ENCODE assay signal across 25 cellular contexts in genomic region chr17:20825539-20825938, GRCh38.
"Had no signal": no experiment of that assay in that cellular context is flagged by ENCODE, and none has a peak within 500 bp of the region (broad histone marks: within the 10 kb centered on the region; RNA-seq: fewer than 3 reads in every experiment).

No MANE protein-coding gene starts in this region.

- H3K4me3 Mint-ChIP-seq: activated CD4-positive, alpha-beta memory T cell treated with anti-CD3 and anti-CD28 coated beads for 36 hours; activated CD4-positive, alpha-beta T cell treated with anti-CD3 and anti-CD28 coated beads, Interleukin-2, amount 10 ng/mL, durations not matched to agents 24 days and 14 days; activated naive CD4-positive, alpha-beta T cell treated with anti-CD3 and anti-CD28 coated beads, Interleukin-2, amount 10 ng/mL, durations not matched to agents 7 days and 5 days; activated naive CD8-positive, alpha-beta T cell treated with anti-CD3 and anti-CD28 coated beads, Interleukin-2, amount 10 ng/mL, durations not matched to agents 7 days and 5 days; effector memory CD8-positive, alpha-beta T cell; immature natural killer cell; naive thymus-derived CD8-positive, alpha-beta T cell; neural progenitor cell had no signal

- H3K4me1 Mint-ChIP-seq: activated CD4-positive, alpha-beta T cell treated with anti-CD3 and anti-CD28 coated beads, Interleukin-2, amount 10 ng/mL, durations not matched to agents 24 days and 14 days; activated naive CD4-positive, alpha-beta T cell treated with anti-CD3 and anti-CD28 coated beads, Interleukin-2, amount 10 ng/mL, durations not matched to agents 7 days and 5 days; activated naive CD8-positive, alpha-beta T cell treated with anti-CD3 and anti-CD28 coated beads, Interleukin-2, amount 10 ng/mL, durations not matched to agents 7 days and 5 days; immature natural killer cell; naive thymus-derived CD8-positive, alpha-beta T cell had no signal

- H3K27ac Mint-ChIP-seq: activated CD4-positive, alpha-beta memory T cell treated with anti-CD3 and anti-CD28 coated beads for 36 hours; activated CD4-positive, alpha-beta T cell treated with anti-CD3 and anti-CD28 coated beads, Interleukin-2, amount 10 ng/mL, durations not matched to agents 24 days and 14 days; activated naive CD4-positive, alpha-beta T cell treated with anti-CD3 and anti-CD28 coated beads, Interleukin-2, amount 10 ng/mL, durations not matched to agents 7 days and 5 days; activated naive CD8-positive, alpha-beta T cell treated with anti-CD3 and anti-CD28 coated beads, Interleukin-2, amount 10 ng/mL, durations not matched to agents 7 days and 5 days; effector memory CD8-positive, alpha-beta T cell; immature natural killer cell; naive thymus-derived CD8-positive, alpha-beta T cell; neural progenitor cell had no signal

- H3K36me3 Mint-ChIP-seq: activated CD4-positive, alpha-beta memory T cell treated with anti-CD3 and anti-CD28 coated beads for 36 hours; activated naive CD4-positive, alpha-beta T cell treated with anti-CD3 and anti-CD28 coated beads, Interleukin-2, amount 10 ng/mL, durations not matched to agents 7 days and 5 days; activated naive CD8-positive, alpha-beta T cell treated with anti-CD3 and anti-CD28 coated beads, Interleukin-2, amount 10 ng/mL, durations not matched to agents 7 days and 5 days; naive thymus-derived CD8-positive, alpha-beta T cell; neural progenitor cell had no signal

- ATAC-seq: effector memory CD8-positive, alpha-beta T cell; gastroesophageal sphincter; naive thymus-derived CD8-positive, alpha-beta T cell; psoas muscle had no signal

- DNase-seq: activated CD4-positive, alpha-beta memory T cell treated with anti-CD3 and anti-CD28 coated beads for 36 hours; activated CD4-positive, alpha-beta T cell treated with anti-CD3 and anti-CD28 coated beads, Interleukin-2, amount 10 ng/mL, durations not matched to agents 24 days and 14 days; activated CD4-positive, CD25-positive, alpha-beta regulatory T cell treated with anti-CD3 and anti-CD28 coated beads, Interleukin-2, amount 50 U/mL, for 72 hours; activated CD8-positive, alpha-beta memory T cell treated with anti-CD3 and anti-CD28 coated beads, Interleukin-2, amount 50 U/mL, for 4 hours; activated gamma-delta T cell; activated naive CD4-positive, alpha-beta T cell treated with anti-CD3 and anti-CD28 coated beads, Interleukin-2, amount 10 ng/mL, durations not matched to agents 7 days and 5 days; activated naive CD8-positive, alpha-beta T cell treated with anti-CD3 and anti-CD28 coated beads, Interleukin-2, amount 10 ng/mL, durations not matched to agents 7 days and 5 days; activated T-cell treated with anti-CD3 and anti-CD28 coated beads, Interleukin-2, amount 50 U/mL, for 1 hour; amniotic stem cell; brain microvascular endothelial cell; cortex of kidney; effector memory CD8-positive, alpha-beta T cell; erythroblast; hippocampal formation; immature natural killer cell; naive thymus-derived CD8-positive, alpha-beta T cell; occipital lobe; psoas muscle; stimulated activated CD4-positive, alpha-beta T cell treated with anti-CD3 and anti-CD28 coated beads, Interleukin-2, amount 100 ng/mL, for 48 hours; stimulated activated naive CD4-positive, alpha-beta T cell treated with Interleukin-2 at 50 U/mL for 16 hours; T1000; testis; transverse colon had no signal

- H3K9me3 Mint-ChIP-seq: activated CD4-positive, alpha-beta memory T cell treated with anti-CD3 and anti-CD28 coated beads for 36 hours; activated CD4-positive, alpha-beta T cell treated with anti-CD3 and anti-CD28 coated beads, Interleukin-2, amount 10 ng/mL, durations not matched to agents 24 days and 14 days; activated naive CD4-positive, alpha-beta T cell treated with anti-CD3 and anti-CD28 coated beads, Interleukin-2, amount 10 ng/mL, durations not matched to agents 7 days and 5 days; activated naive CD8-positive, alpha-beta T cell treated with anti-CD3 and anti-CD28 coated beads, Interleukin-2, amount 10 ng/mL, durations not matched to agents 7 days and 5 days; effector memory CD8-positive, alpha-beta T cell; neural progenitor cell had no signal
